In the genomic region with DNA sequence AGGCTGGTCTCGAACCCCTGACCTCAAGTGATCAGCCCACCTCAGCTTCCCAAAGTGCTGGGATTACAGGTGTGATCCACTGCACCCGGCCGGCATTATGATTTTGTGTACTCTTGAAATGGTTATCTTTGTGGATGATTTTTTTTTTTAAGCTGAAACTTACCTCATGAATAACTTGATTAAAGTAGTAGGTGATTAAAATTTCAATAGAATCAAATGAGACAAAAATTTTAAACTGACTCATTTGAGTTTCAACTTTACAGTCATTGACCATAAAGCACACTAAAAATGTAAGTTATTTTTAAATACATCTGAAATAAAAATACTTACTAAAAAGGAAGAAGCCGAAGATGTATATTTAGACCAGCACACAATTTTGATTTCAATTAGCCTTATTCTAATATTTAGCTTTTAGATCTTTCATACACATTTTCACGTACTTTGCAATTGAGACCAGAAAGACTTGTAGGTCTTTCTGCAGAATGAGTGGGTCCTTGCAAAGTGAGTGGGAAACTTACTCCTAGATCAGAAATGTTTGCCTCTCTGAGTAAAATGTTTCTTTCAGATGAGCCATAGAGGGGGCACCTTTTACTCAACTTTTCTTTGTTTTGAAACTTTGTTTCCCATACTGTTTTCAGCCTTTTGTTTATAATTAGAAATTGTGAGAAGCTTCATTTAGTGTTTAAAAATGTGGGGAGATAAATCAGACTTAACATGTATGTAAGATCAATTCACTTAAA, we compare ENCODE assay signal across 19 cellular contexts. TPM values are rescaled to one million over a fixed set of nuclear protein-coding genes. Genes with fewer than 3 reads are reported as not detected.
DNase-seq lines count a peak whose midpoint lies in the region; ATAC-seq and FAIRE-seq lines count a peak whose summit lies in the region.
"Had no signal": no experiment of that assay in that cellular context is flagged by ENCODE, and none has a peak within 500 bp of the region (broad histone marks: within the 10 kb centered on the region; RNA-seq: fewer than 3 reads in every experiment).

No MANE protein-coding gene starts in this region.

- intact Hi-C loops in activated T-helper 2 cell treated with anti-CD3 and anti-CD28 coated beads, Interferon-gamma antibody, Interleukin-2, Interleukin-4, amounts not matched to agents 10 μg/mL and 5 μg/mL and 100 μg/mL, durations not matched to agents 14 hours and 24 hours and 36 hours (cut with micrococcal nuclease) = no loop called here

- H3K9me3 Mint-ChIP-seq in activated T-cell treated with anti-CD3 and anti-CD28 coated beads, Interleukin-2, amount 50 U/mL, for 72 hours = peaks cover 0 to 1% of the 10 kb centered on the region in 2 donors
- H3K9me3 Mint-ChIP-seq in activated T-helper 2 cell treated with anti-CD3 and anti-CD28 coated beads, Interferon-gamma antibody, Interleukin-2, Interleukin-4, amounts not matched to agents 10 μg/mL and 5 μg/mL and 100 μg/mL, durations not matched to agents 14 hours and 24 hours and 36 hours = no peaks in the 10 kb centered on the region
- H3K9me3 Mint-ChIP-seq in stimulated activated effector memory CD8-positive, alpha-beta T cell treated with anti-CD3 and anti-CD28 coated beads, Interleukin-12 subunit alpha, Interleukin-12 subunit beta, amount 100 ng/mL, for 72 hours = no peaks in the 10 kb centered on the region
- H3K9me3 Mint-ChIP-seq: CD4-positive, CD25-positive, alpha-beta regulatory T cell had no signal

- H3K27ac Mint-ChIP-seq in activated T-cell treated with anti-CD3 and anti-CD28 coated beads, Interleukin-2, amount 50 U/mL, for 72 hours = peak overlapping the region; percentile 57
- peak overlapping the region; percentile 22 for H3K27ac Mint-ChIP-seq in activated T-helper 2 cell treated with anti-CD3 and anti-CD28 coated beads, Interferon-gamma antibody, Interleukin-2, Interleukin-4, amounts not matched to agents 10 μg/mL and 5 μg/mL and 100 μg/mL, durations not matched to agents 14 hours and 24 hours and 36 hours
- H3K27ac Mint-ChIP-seq in stimulated activated effector memory CD8-positive, alpha-beta T cell treated with anti-CD3 and anti-CD28 coated beads, Interleukin-12 subunit alpha, Interleukin-12 subunit beta, amount 100 ng/mL, for 72 hours = no peak overlapping the region
- H3K27ac Mint-ChIP-seq: CD4-positive, CD25-positive, alpha-beta regulatory T cell had no signal

- peaks cover 9 to 38% of the 10 kb centered on the region in 2 donors for H3K36me3 Mint-ChIP-seq in activated T-cell treated with anti-CD3 and anti-CD28 coated beads, Interleukin-2, amount 50 U/mL, for 72 hours (ENCODE audit: insufficient read depth in 2 of 2)
- peaks cover 68% of the 10 kb centered on the region for H3K36me3 Mint-ChIP-seq in activated T-helper 2 cell treated with anti-CD3 and anti-CD28 coated beads, Interferon-gamma antibody, Interleukin-2, Interleukin-4, amounts not matched to agents 10 μg/mL and 5 μg/mL and 100 μg/mL, durations not matched to agents 14 hours and 24 hours and 36 hours (ENCODE audit: low read depth)
- H3K36me3 Mint-ChIP-seq in stimulated activated effector memory CD8-positive, alpha-beta T cell treated with anti-CD3 and anti-CD28 coated beads, Interleukin-12 subunit alpha, Interleukin-12 subunit beta, amount 100 ng/mL, for 72 hours = peaks cover 84% of the 10 kb centered on the region

- no peak overlapping the region for H3K4me3 Mint-ChIP-seq in activated T-cell treated with anti-CD3 and anti-CD28 coated beads, Interleukin-2, amount 50 U/mL, for 72 hours
- no peak overlapping the region for H3K4me3 Mint-ChIP-seq in activated T-helper 2 cell treated with anti-CD3 and anti-CD28 coated beads, Interferon-gamma antibody, Interleukin-2, Interleukin-4, amounts not matched to agents 10 μg/mL and 5 μg/mL and 100 μg/mL, durations not matched to agents 14 hours and 24 hours and 36 hours (ENCODE audit: low read depth)
- H3K4me3 Mint-ChIP-seq in stimulated activated effector memory CD8-positive, alpha-beta T cell treated with anti-CD3 and anti-CD28 coated beads, Interleukin-12 subunit alpha, Interleukin-12 subunit beta, amount 100 ng/mL, for 72 hours = no peak overlapping the region
- H3K4me3 Mint-ChIP-seq: CD4-positive, CD25-positive, alpha-beta regulatory T cell had no signal

- peak; percentile 44 to 69 for ATAC-seq in activated T-cell treated with anti-CD3 and anti-CD28 coated beads, Interleukin-2, amount 50 U/mL, for 72 hours (replicated peaks in 1 of 2)
- ATAC-seq in stimulated activated effector memory CD8-positive, alpha-beta T cell treated with anti-CD3 and anti-CD28 coated beads, Interleukin-12 subunit alpha, Interleukin-12 subunit beta, amount 100 ng/mL, for 72 hours = peak; percentile 78
- ATAC-seq in HG02759 (IDR thresholded peaks at IDR 0.05; ENCODE audit: unreplicated experiment) = no peak

- H3K27me3 Mint-ChIP-seq in activated T-cell treated with anti-CD3 and anti-CD28 coated beads, Interleukin-2, amount 50 U/mL, for 72 hours (ENCODE audit: low read depth) = no peaks in the 10 kb centered on the region
- H3K27me3 Mint-ChIP-seq in activated T-helper 2 cell treated with anti-CD3 and anti-CD28 coated beads, Interferon-gamma antibody, Interleukin-2, Interleukin-4, amounts not matched to agents 10 μg/mL and 5 μg/mL and 100 μg/mL, durations not matched to agents 14 hours and 24 hours and 36 hours (ENCODE audit: low read depth) = no peaks in the 10 kb centered on the region
- H3K27me3 Mint-ChIP-seq: CD4-positive, CD25-positive, alpha-beta regulatory T cell had no signal

- DNase-seq in activated T-cell treated with anti-CD3 and anti-CD28 coated beads, Interleukin-2, amount 50 U/mL, for 72 hours = no peak
- DNase-seq in activated T-cell treated with anti-CD3 and anti-CD28 coated beads, Interleukin-2, amount 50 U/mL, for 48 hours = no peak
- no peak for DNase-seq in GM18507 (ENCODE audit: extremely low spot score, insufficient read length, low read depth)
- no peak for DNase-seq in activated T-helper 2 cell treated with anti-CD3 and anti-CD28 coated beads, Interferon-gamma antibody, Interleukin-2, Interleukin-4, amounts not matched to agents 10 μg/mL and 5 μg/mL and 100 μg/mL, durations not matched to agents 14 hours and 24 hours and 36 hours (ENCODE audit: low spot score)
- no peak for DNase-seq in stimulated activated effector memory CD8-positive, alpha-beta T cell treated with anti-CD3 and anti-CD28 coated beads, Interleukin-12 subunit alpha, Interleukin-12 subunit beta, amount 100 ng/mL, for 72 hours (ENCODE audit: low spot score in 2 of 2)
- DNase-seq in HK-2 (ENCODE audit: unreplicated experiment) = no peak
- no peak for DNase-seq in NCI-H1048 (lab: John Stamatoyannopoulos, UW)
- DNase-seq: CD4-positive, CD25-positive, alpha-beta regulatory T cell; COR-L47; DND-41; KBM-7; NCI-H1105; NCI-H146; NCI-H226; NCI-H748 treated with DMSO at 0.1 percent for 48 hours; SIG-M5; SK-N-SH had no signal

- H3K4me1 Mint-ChIP-seq in activated T-cell treated with anti-CD3 and anti-CD28 coated beads, Interleukin-2, amount 50 U/mL, for 72 hours (ENCODE audit: low read depth) = peaks cover 8% of the 10 kb centered on the region
- H3K4me1 Mint-ChIP-seq in activated T-helper 2 cell treated with anti-CD3 and anti-CD28 coated beads, Interferon-gamma antibody, Interleukin-2, Interleukin-4, amounts not matched to agents 10 μg/mL and 5 μg/mL and 100 μg/mL, durations not matched to agents 14 hours and 24 hours and 36 hours (ENCODE audit: low read depth) = peaks cover 3% of the 10 kb centered on the region
- H3K4me1 Mint-ChIP-seq in stimulated activated effector memory CD8-positive, alpha-beta T cell treated with anti-CD3 and anti-CD28 coated beads, Interleukin-12 subunit alpha, Interleukin-12 subunit beta, amount 100 ng/mL, for 72 hours = no peaks in the 10 kb centered on the region

- FAIRE-seq in GM18507 (lab: Jason Lieb, UNC) = peak; percentile 50
- FAIRE-seq: GM12892 had no signal

RNA-seq across cellular contexts. Expression of a gene that starts 34.2 kb away (rescaled TPM):
- 100 to 1,000 TPM; 236 to 248 TPM for total RNA-seq in activated T-cell treated with anti-CD3 and anti-CD28 coated beads, Interleukin-2, amount 50 U/mL, for 72 hours
- 361 and 384 TPM in 2 replicates for total RNA-seq in activated T-helper 2 cell treated with anti-CD3 and anti-CD28 coated beads, Interferon-gamma antibody, Interleukin-2, Interleukin-4, amounts not matched to agents 10 μg/mL and 5 μg/mL and 100 μg/mL, durations not matched to agents 14 hours and 24 hours and 36 hours

RNA-seq across cellular contexts. Expression of a gene that starts 43.9 kb away (rescaled TPM):
- 100 to 1,000 TPM; 579 to 697 TPM for total RNA-seq in activated T-cell treated with anti-CD3 and anti-CD28 coated beads, Interleukin-2, amount 50 U/mL, for 72 hours
- total RNA-seq in activated T-helper 2 cell treated with anti-CD3 and anti-CD28 coated beads, Interferon-gamma antibody, Interleukin-2, Interleukin-4, amounts not matched to agents 10 μg/mL and 5 μg/mL and 100 μg/mL, durations not matched to agents 14 hours and 24 hours and 36 hours = 619 and 622 TPM in 2 replicates
